Comparison of ENCODE assay signal across 24 cellular contexts in the genomic region with DNA sequence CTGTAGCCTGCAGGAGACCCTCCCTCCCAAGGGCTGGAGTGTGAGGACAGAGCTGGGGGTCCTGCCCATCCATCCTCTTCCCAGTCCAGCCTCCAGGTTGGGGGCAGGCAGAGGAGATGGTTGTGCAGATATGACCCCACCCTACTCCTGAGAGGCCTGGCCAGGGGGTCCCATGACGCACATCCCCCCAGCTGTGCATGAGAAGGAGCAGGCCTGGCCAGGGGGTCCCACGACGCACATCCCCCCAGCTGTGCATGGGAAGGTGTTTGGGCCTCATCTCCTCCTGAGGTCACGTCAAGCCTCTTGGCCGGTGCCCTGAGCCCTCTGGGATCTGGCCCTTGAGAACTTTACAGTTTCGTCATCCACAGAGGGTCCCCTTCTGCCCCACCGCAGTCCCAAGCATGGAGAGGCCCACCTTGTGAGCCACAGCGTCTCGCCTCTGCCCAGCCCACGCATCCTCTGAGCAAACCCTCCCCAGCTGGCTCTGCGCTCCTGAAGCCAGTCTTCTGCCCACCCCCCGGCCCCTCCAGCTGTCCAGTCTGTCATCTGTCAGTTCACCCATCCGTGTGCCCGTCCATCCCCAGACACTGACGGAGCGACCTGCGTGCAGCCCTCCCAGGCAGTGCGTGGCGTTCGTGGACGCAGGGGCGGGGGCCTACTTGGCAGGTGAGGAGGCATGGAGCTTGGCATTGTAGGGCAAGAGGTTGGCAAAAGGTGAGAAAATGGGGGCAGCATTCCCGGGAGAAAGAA. TPM values are rescaled to one million over a fixed set of nuclear protein-coding genes. Genes with fewer than 3 reads are reported as not detected.
DNase-seq lines count a peak whose midpoint lies in the region; ATAC-seq, FAIRE-seq and TF ChIP-seq lines count a peak whose summit lies in the region.
"Had no signal": no experiment of that assay in that cellular context is flagged by ENCODE, and none has a peak within 500 bp of the region (broad histone marks: within the 10 kb centered on the region; RNA-seq: fewer than 3 reads in every experiment).

No MANE protein-coding gene starts in this region.

- no peaks in the 10 kb centered on the region for H3F3A ChIP-seq in neural progenitor cell (ENCODE audit: low read depth)

- H3K4me3 ChIP-seq in CD8-positive, alpha-beta T cell (ENCODE audit: low read depth, low read length): no peak overlapping the region
- no peak overlapping the region for H3K4me3 ChIP-seq in neural progenitor cell
- H3K4me3 ChIP-seq: GM23248, right lobe of liver, SJSA1, stomach, tibial nerve had no signal

- peak overlapping the region; percentile 45 for H3K4me3 Mint-ChIP-seq in activated CD4-positive, alpha-beta T cell treated with anti-CD3 and anti-CD28 coated beads, Interleukin-2, amount 10 ng/mL, durations not matched to agents 24 days and 14 days
- H3K4me3 Mint-ChIP-seq in CD8-positive, alpha-beta T cell: peak overlapping the region; percentile 27
- peak overlapping the region; percentile 41 for H3K4me3 Mint-ChIP-seq in activated T-helper 2 cell treated with anti-CD3 and anti-CD28 coated beads, Interferon-gamma antibody, Interleukin-2, Interleukin-4, amounts not matched to agents 10 μg/mL and 5 μg/mL and 100 μg/mL, durations not matched to agents 14 hours and 24 hours and 36 hours (ENCODE audit: low read depth)
- peak overlapping the region; percentile 53 for H3K4me3 Mint-ChIP-seq in neural progenitor cell

- H3K9me3 ChIP-seq in CD8-positive, alpha-beta T cell (ENCODE audit: low read length): no peaks in the 10 kb centered on the region
- no peaks in the 10 kb centered on the region for H3K9me3 ChIP-seq in neural progenitor cell (ENCODE audit: low read depth)
- H3K9me3 ChIP-seq: right lobe of liver, SJSA1, stomach, tibial nerve had no signal

- FAIRE-seq in D721Med (lab: Jason Lieb, UNC): no peak

- H3K4me2 ChIP-seq in neural progenitor cell: no peak overlapping the region

- no peak for TF ChIP-seq CTCF in CD8-positive, alpha-beta T cell (IDR thresholded peaks at IDR 0.05)
- TF ChIP-seq CTCF in neural progenitor cell (IDR thresholded peaks at IDR 0.05): no peak
- TF ChIP-seq CTCF in D721Med (IDR thresholded peaks at IDR 0.05; ENCODE audit: insufficient read depth, missing control alignments): no peak

- H4K20me1 ChIP-seq in neural progenitor cell (ENCODE audit: low read depth): no peaks in the 10 kb centered on the region

- no peaks in the 10 kb centered on the region for H3K27me3 ChIP-seq in CD8-positive, alpha-beta T cell (ENCODE audit: insufficient read depth, low read length)
- no peaks in the 10 kb centered on the region for H3K27me3 ChIP-seq in neural progenitor cell
- H3K27me3 ChIP-seq: right lobe of liver, SJSA1 had no signal

- H3K36me3 Mint-ChIP-seq in activated CD4-positive, alpha-beta T cell treated with anti-CD3 and anti-CD28 coated beads, Interleukin-2, amount 10 ng/mL, durations not matched to agents 24 days and 14 days (ENCODE audit: low read depth): peaks cover 1% of the 10 kb centered on the region
- peaks cover 3% of the 10 kb centered on the region for H3K36me3 Mint-ChIP-seq in CD8-positive, alpha-beta T cell
- no peaks in the 10 kb centered on the region for H3K36me3 Mint-ChIP-seq in activated T-helper 2 cell treated with anti-CD3 and anti-CD28 coated beads, Interferon-gamma antibody, Interleukin-2, Interleukin-4, amounts not matched to agents 10 μg/mL and 5 μg/mL and 100 μg/mL, durations not matched to agents 14 hours and 24 hours and 36 hours (ENCODE audit: low read depth)
- H3K36me3 Mint-ChIP-seq in neural progenitor cell: no peaks in the 10 kb centered on the region
- H3K36me3 Mint-ChIP-seq: brain had no signal

- H3K9me3 Mint-ChIP-seq in activated CD4-positive, alpha-beta T cell treated with anti-CD3 and anti-CD28 coated beads, Interleukin-2, amount 10 ng/mL, durations not matched to agents 24 days and 14 days: no peaks in the 10 kb centered on the region
- H3K9me3 Mint-ChIP-seq in CD8-positive, alpha-beta T cell: no peaks in the 10 kb centered on the region
- H3K9me3 Mint-ChIP-seq in activated T-helper 2 cell treated with anti-CD3 and anti-CD28 coated beads, Interferon-gamma antibody, Interleukin-2, Interleukin-4, amounts not matched to agents 10 μg/mL and 5 μg/mL and 100 μg/mL, durations not matched to agents 14 hours and 24 hours and 36 hours: no peaks in the 10 kb centered on the region
- H3K9me3 Mint-ChIP-seq in neural progenitor cell: peaks cover 8% of the 10 kb centered on the region

- intact Hi-C loops in activated CD4-positive, alpha-beta T cell treated with anti-CD3 and anti-CD28 coated beads, Interleukin-2, amount 10 ng/mL, durations not matched to agents 24 days and 14 days (cut with micrococcal nuclease): no loop called here
- intact Hi-C loops in CD8-positive, alpha-beta T cell (cut with DNase I, micrococcal nuclease): loop anchor here in 1 of 2 experiments (10.0 kb wide), 1 partner anchor 485 kb away; a partner anchor contains a TSS
- intact Hi-C loops in activated T-helper 2 cell treated with anti-CD3 and anti-CD28 coated beads, Interferon-gamma antibody, Interleukin-2, Interleukin-4, amounts not matched to agents 10 μg/mL and 5 μg/mL and 100 μg/mL, durations not matched to agents 14 hours and 24 hours and 36 hours (cut with micrococcal nuclease): no loop called here

- peaks cover 8% of the 10 kb centered on the region for H3K27me3 Mint-ChIP-seq in activated CD4-positive, alpha-beta T cell treated with anti-CD3 and anti-CD28 coated beads, Interleukin-2, amount 10 ng/mL, durations not matched to agents 24 days and 14 days
- H3K27me3 Mint-ChIP-seq in CD8-positive, alpha-beta T cell (ENCODE audit: low read depth): no peaks in the 10 kb centered on the region
- H3K27me3 Mint-ChIP-seq in activated T-helper 2 cell treated with anti-CD3 and anti-CD28 coated beads, Interferon-gamma antibody, Interleukin-2, Interleukin-4, amounts not matched to agents 10 μg/mL and 5 μg/mL and 100 μg/mL, durations not matched to agents 14 hours and 24 hours and 36 hours (ENCODE audit: low read depth): peaks cover 3% of the 10 kb centered on the region
- peaks cover 8% of the 10 kb centered on the region for H3K27me3 Mint-ChIP-seq in neural progenitor cell (ENCODE audit: insufficient read depth, low read depth)
- H3K27me3 Mint-ChIP-seq: brain had no signal

- H3K9ac ChIP-seq in neural progenitor cell: no peak overlapping the region
- H3K9ac ChIP-seq: GM23248 had no signal

- H2AFZ ChIP-seq in neural progenitor cell (replicated peaks): no peak overlapping the region
- H2AFZ ChIP-seq: GM23248 had no signal

- DNase-seq in activated CD4-positive, alpha-beta T cell treated with anti-CD3 and anti-CD28 coated beads, Interleukin-2, amount 10 ng/mL, durations not matched to agents 24 days and 14 days: no peak
- DNase-seq in activated CD4-positive, alpha-beta T cell treated with anti-CD3 and anti-CD28 coated beads, Interleukin-2, amount 50 U/mL, for 4 hours: no peak
- DNase-seq in CD8-positive, alpha-beta T cell: no peak
- no peak for DNase-seq in activated T-helper 2 cell treated with anti-CD3 and anti-CD28 coated beads, Interferon-gamma antibody, Interleukin-2, Interleukin-4, amounts not matched to agents 10 μg/mL and 5 μg/mL and 100 μg/mL, durations not matched to agents 14 hours and 24 hours and 36 hours (ENCODE audit: low spot score)
- DNase-seq in neural progenitor cell (ENCODE audit: low spot score) (no peak), NCI-H510A (lab: John Stamatoyannopoulos, UW) (no peak), D721Med (ENCODE audit: insufficient read length, low spot score) (no peak)
- DNase-seq: 8988T; activated CD4-positive, alpha-beta T cell treated with anti-CD3 and anti-CD28 coated beads for 1 hour; DMS79; effector memory CD4-positive, alpha-beta T cell; GF-D8; MV-4-11; NCI-H1694 treated with DMSO at 0.1 percent for 48 hours; NCI-H2171; stomach had no signal

- H3K4me1 ChIP-seq in CD8-positive, alpha-beta T cell (ENCODE audit: insufficient read depth, low read length): peaks cover 26% of the 10 kb centered on the region
- peaks cover 10% of the 10 kb centered on the region for H3K4me1 ChIP-seq in neural progenitor cell
- H3K4me1 ChIP-seq: right lobe of liver, SJSA1 had no signal

- no peak overlapping the region for H3K27ac Mint-ChIP-seq in activated CD4-positive, alpha-beta T cell treated with anti-CD3 and anti-CD28 coated beads, Interleukin-2, amount 10 ng/mL, durations not matched to agents 24 days and 14 days
- no peak overlapping the region for H3K27ac Mint-ChIP-seq in CD8-positive, alpha-beta T cell
- H3K27ac Mint-ChIP-seq in activated T-helper 2 cell treated with anti-CD3 and anti-CD28 coated beads, Interferon-gamma antibody, Interleukin-2, Interleukin-4, amounts not matched to agents 10 μg/mL and 5 μg/mL and 100 μg/mL, durations not matched to agents 14 hours and 24 hours and 36 hours: no peak overlapping the region
- no peak overlapping the region for H3K27ac Mint-ChIP-seq in neural progenitor cell
- H3K27ac Mint-ChIP-seq: brain had no signal

- peaks cover 15% of the 10 kb centered on the region for H3K4me1 Mint-ChIP-seq in activated CD4-positive, alpha-beta T cell treated with anti-CD3 and anti-CD28 coated beads, Interleukin-2, amount 10 ng/mL, durations not matched to agents 24 days and 14 days
- peaks cover 26% of the 10 kb centered on the region for H3K4me1 Mint-ChIP-seq in CD8-positive, alpha-beta T cell (ENCODE audit: low read depth)
- peaks cover 13% of the 10 kb centered on the region for H3K4me1 Mint-ChIP-seq in activated T-helper 2 cell treated with anti-CD3 and anti-CD28 coated beads, Interferon-gamma antibody, Interleukin-2, Interleukin-4, amounts not matched to agents 10 μg/mL and 5 μg/mL and 100 μg/mL, durations not matched to agents 14 hours and 24 hours and 36 hours (ENCODE audit: low read depth)
- H3K4me1 Mint-ChIP-seq in neural progenitor cell: peaks cover 8% of the 10 kb centered on the region

- CTCF ChIA-PET in CD8-positive, alpha-beta T cell (lab: Charles Lee): interaction anchor here (1.2 to 4.6 kb wide), 3 partner anchors 9 to 188 kb away, joined by 4 to 17 read pairs (median 4); a partner anchor contains a TSS

- H3K27ac ChIP-seq in CD8-positive, alpha-beta T cell (ENCODE audit: low read depth, low read length): no peak overlapping the region
- H3K27ac ChIP-seq in neural progenitor cell: no peak overlapping the region
- H3K27ac ChIP-seq: GM23248, right lobe of liver, SJSA1, stomach, tibial nerve had no signal

- no peak for ATAC-seq in CD8-positive, alpha-beta T cell
- ATAC-seq in HG02870 (IDR thresholded peaks at IDR 0.05; ENCODE audit: unreplicated experiment): no peak

- no peaks in the 10 kb centered on the region for H3K36me3 ChIP-seq in CD8-positive, alpha-beta T cell (ENCODE audit: insufficient read depth, low read length)
- H3K36me3 ChIP-seq in neural progenitor cell: no peaks in the 10 kb centered on the region
- H3K36me3 ChIP-seq: right lobe of liver, SJSA1, stomach, tibial nerve had no signal

- no peaks in the 10 kb centered on the region for H3K79me2 ChIP-seq in neural progenitor cell (ENCODE audit: low read depth)

- POLR2A ChIA-PET in CD8-positive, alpha-beta T cell (lab: Charles Lee): interaction anchor here (1.2 to 1.3 kb wide), 2 partner anchors 9 to 23 kb away, joined by 3 to 4 read pairs; no protein-coding TSS in a partner anchor

RNA-seq across cellular contexts. Expression of a gene that starts 2.3 kb away (rescaled TPM):
- 35.4 and 36.9 TPM in 2 replicates for total RNA-seq in activated CD4-positive, alpha-beta T cell treated with anti-CD3 and anti-CD28 coated beads, Interleukin-2, amount 10 ng/mL, durations not matched to agents 24 days and 14 days
- 10 to 100 TPM; 84.0 to 86.7 TPM for total RNA-seq in CD8-positive, alpha-beta T cell
- 35.4 and 36.9 TPM in 2 replicates for total RNA-seq in activated T-helper 2 cell treated with anti-CD3 and anti-CD28 coated beads, Interferon-gamma antibody, Interleukin-2, Interleukin-4, amounts not matched to agents 10 μg/mL and 5 μg/mL and 100 μg/mL, durations not matched to agents 14 hours and 24 hours and 36 hours
- total RNA-seq in neural progenitor cell (ENCODE audit: low replicate concordance): 1.3 and 4.7 TPM in 2 replicates
- total RNA-seq: GM23248, SJSA1 had no signal

RNA-seq across cellular contexts. Expression of a gene that starts 10.6 kb away (rescaled TPM):
- 31.0 and 31.8 TPM in 2 replicates for total RNA-seq in activated CD4-positive, alpha-beta T cell treated with anti-CD3 and anti-CD28 coated beads, Interleukin-2, amount 10 ng/mL, durations not matched to agents 24 days and 14 days
- 10 to 100 TPM; 18.9 to 21.8 TPM for total RNA-seq in CD8-positive, alpha-beta T cell
- 32.1 and 34.4 TPM in 2 replicates for total RNA-seq in activated T-helper 2 cell treated with anti-CD3 and anti-CD28 coated beads, Interferon-gamma antibody, Interleukin-2, Interleukin-4, amounts not matched to agents 10 μg/mL and 5 μg/mL and 100 μg/mL, durations not matched to agents 14 hours and 24 hours and 36 hours
- total RNA-seq in neural progenitor cell (ENCODE audit: low replicate concordance): 24.7 and 44.2 TPM in 2 replicates

RNA-seq across cellular contexts. Expression of a gene that starts 24.7 kb away (rescaled TPM):
- total RNA-seq in activated CD4-positive, alpha-beta T cell treated with anti-CD3 and anti-CD28 coated beads, Interleukin-2, amount 10 ng/mL, durations not matched to agents 24 days and 14 days: 40.7 and 42.7 TPM in 2 replicates
- total RNA-seq in CD8-positive, alpha-beta T cell: 100 to 1,000 TPM; 270 to 294 TPM
- total RNA-seq in activated T-helper 2 cell treated with anti-CD3 and anti-CD28 coated beads, Interferon-gamma antibody, Interleukin-2, Interleukin-4, amounts not matched to agents 10 μg/mL and 5 μg/mL and 100 μg/mL, durations not matched to agents 14 hours and 24 hours and 36 hours: 41.5 and 53.4 TPM in 2 replicates
- total RNA-seq in neural progenitor cell (ENCODE audit: low replicate concordance): 5.4 and 8.4 TPM in 2 replicates

RNA-seq across cellular contexts. Expression of a gene that starts 45.5 kb away (rescaled TPM):
- not detected in 2 replicates for total RNA-seq in activated CD4-positive, alpha-beta T cell treated with anti-CD3 and anti-CD28 coated beads, Interleukin-2, amount 10 ng/mL, durations not matched to agents 24 days and 14 days
- under 1 TPM in 1 of 2 experiments, not detected in 1; 0.62 TPM for total RNA-seq in CD8-positive, alpha-beta T cell
- total RNA-seq in activated T-helper 2 cell treated with anti-CD3 and anti-CD28 coated beads, Interferon-gamma antibody, Interleukin-2, Interleukin-4, amounts not matched to agents 10 μg/mL and 5 μg/mL and 100 μg/mL, durations not matched to agents 14 hours and 24 hours and 36 hours: not detected in 2 replicates
- 6.5 and 8.5 TPM in 2 replicates for total RNA-seq in neural progenitor cell (ENCODE audit: low replicate concordance)
- total RNA-seq: mononuclear cell; T-helper 1 cell treated with Interleukin-12 subunit alpha and Interleukin-12 subunit beta and Interleukin-4 antibody, amounts not matched to agents 30 ng/mL and 1 ng/mL, for 36 hours had no signal
